ENCODE assay signal across 8 cellular contexts in the genomic region with DNA sequence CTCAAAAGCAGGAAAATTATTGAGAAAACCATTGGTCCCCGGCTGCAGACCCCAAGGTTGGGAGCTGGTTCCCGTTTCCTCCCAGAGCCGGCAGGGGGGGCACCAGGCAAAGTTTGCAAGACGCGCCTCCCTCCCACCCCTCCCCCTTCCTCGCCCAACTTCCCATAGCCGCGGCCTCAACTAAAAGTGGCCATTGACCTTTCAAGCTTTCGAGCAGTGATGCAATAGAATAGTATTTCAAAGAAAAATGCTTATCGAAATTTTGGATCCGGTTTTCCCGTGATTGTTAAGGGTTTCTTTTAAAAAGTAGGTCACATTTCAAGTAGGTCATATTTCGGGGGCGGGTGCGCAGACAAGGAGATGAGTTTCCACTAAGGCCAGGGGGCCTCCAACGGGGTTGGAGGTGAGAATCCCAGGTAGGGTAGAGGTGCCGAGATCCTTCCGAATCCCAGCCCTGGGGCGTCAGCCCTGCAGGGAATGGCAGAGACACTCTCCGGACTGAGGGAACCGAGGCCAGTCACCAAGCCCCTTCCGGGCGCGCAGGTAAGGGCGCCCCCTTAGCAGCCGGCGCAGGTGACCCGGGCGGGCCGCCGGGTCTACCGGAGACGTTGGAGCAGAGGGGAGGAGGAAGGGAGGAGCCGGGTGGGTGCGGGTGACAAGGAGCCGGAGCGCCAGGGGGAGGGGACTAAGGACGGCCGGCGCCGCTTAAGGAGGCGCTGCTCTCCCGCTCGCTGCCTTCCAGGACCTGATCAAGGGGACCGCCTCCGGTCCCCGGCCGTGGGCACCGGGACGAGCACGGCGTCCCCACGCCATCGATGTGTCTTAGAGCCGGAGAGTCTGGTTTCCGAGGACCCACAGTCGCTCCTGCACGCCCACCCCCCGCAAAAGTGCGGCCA. TPM values are rescaled to one million over a fixed set of nuclear protein-coding genes. Genes with fewer than 3 reads are reported as not detected.
DNase-seq lines count a peak whose midpoint lies in the region; ATAC-seq and TF ChIP-seq lines count a peak whose summit lies in the region.

No MANE protein-coding gene starts in this region.

- H3K4me3 ChIP-seq in left lung: peak overlapping the region; percentile 62 to 82

- H3K27me3 ChIP-seq in left lung: peaks cover 0 to 68% of the 10 kb centered on the region in 2 donors

- H3K36me3 ChIP-seq in left lung: no peaks in the 10 kb centered on the region

- peak; percentile 28 for ATAC-seq in HG02938 (IDR thresholded peaks at IDR 0.05; ENCODE audit: unreplicated experiment)
- peak; percentile 82 for ATAC-seq in left lung

- no peaks in the 10 kb centered on the region for H3K9me3 ChIP-seq in left lung

- TF ChIP-seq CTCF in left lung (IDR thresholded peaks at IDR 0.05): peak; percentile 64 to 76

- H3K4me1 ChIP-seq in left lung: peaks cover 0 to 47% of the 10 kb centered on the region in 2 donors

- H3K27ac ChIP-seq in left lung: peak overlapping the region; percentile 85 to 96

- peak; percentile 60 to 61 for DNase-seq in NCI-H2081 (lab: John Stamatoyannopoulos, UW)
- no peak for DNase-seq in NCI-H2081 treated with DMSO at 0.1 percent for 48 hours (lab: John Stamatoyannopoulos, UW)
- DNase-seq in NCI-H226: peak; percentile 54
- DNase-seq in activated CD4-positive, alpha-beta T cell treated with anti-CD3 and anti-CD28 coated beads for 48 hours: peak; percentile 82
- peak; percentile 81 for DNase-seq in dedifferentiated amniotic fluid mesenchymal stem cell (ENCODE audit: extremely low spot score)
- DNase-seq in left lung: peak; percentile 88 to 91
- DNase-seq in stimulated activated CD4-positive, alpha-beta T cell treated with anti-CD3 and anti-CD28 coated beads, Interleukin-2, amount 100 ng/mL, for 24 hours: peak; percentile 79 to 84

- intact Hi-C loops in left lung (cut with DNase I): loop anchor here in 1 of 2 donors (5.0 kb wide), 2 partner anchors 107 to 172 kb away; a partner anchor contains a TSS

RNA-seq across cellular contexts. Expression of a gene that starts 2.6 kb away (rescaled TPM):
- total RNA-seq in left lung: 10 to 100 TPM; 15.7 to 30.4 TPM
